Comparison of ENCODE assay signal across 20 cellular contexts in the genomic region with DNA sequence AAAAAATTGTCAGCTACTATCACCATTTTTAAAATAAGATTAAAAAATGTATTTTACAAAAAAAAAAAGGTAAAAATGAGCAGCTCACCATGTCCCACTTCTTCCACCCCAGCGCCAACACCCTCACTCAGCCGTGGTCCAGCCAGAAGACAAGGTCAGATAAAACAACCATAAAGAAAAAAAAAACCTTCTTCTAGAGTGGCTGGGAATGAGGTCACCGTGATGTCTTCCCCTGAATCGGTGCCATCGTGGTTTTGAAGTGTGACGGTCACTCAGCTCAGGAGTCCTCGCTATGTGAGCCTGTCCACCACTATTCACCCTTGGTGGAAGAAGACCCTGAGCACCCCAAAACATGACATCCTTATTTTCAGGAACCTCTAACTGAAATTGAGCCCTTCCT. TPM values are rescaled to one million over a fixed set of nuclear protein-coding genes. Genes with fewer than 3 reads are reported as not detected.
A peak's percentile ranks its signal among the peaks of the same experiment; 100 is the strongest.
DNase-seq lines count a peak whose midpoint lies in the region; ATAC-seq, FAIRE-seq and TF ChIP-seq lines count a peak whose summit lies in the region.
"Had no signal": no experiment of that assay in that cellular context is flagged by ENCODE, and none has a peak within 500 bp of the region (broad histone marks: within the 10 kb centered on the region; RNA-seq: fewer than 3 reads in every experiment).

No MANE protein-coding gene starts in this region.

- in situ Hi-C loops in HAP-1 (cut with MboI; ENCODE audit: low sequenced_read_pairs), result no loop called here

- ATAC-seq in GM19397 (IDR thresholded peaks at IDR 0.05; ENCODE audit: unreplicated experiment), result no peak
- ATAC-seq: A549 had no signal

- DNase-seq in AG10803 (ENCODE audit: low read depth) (peak; percentile 8), astrocyte of the hippocampus (ENCODE audit: low read depth, low spot score) (peak; percentile 13), myocyte (ENCODE audit: low read depth) (peak; percentile 80), HAP-1 (ENCODE audit: low spot score in 2 of 2) (no peak), urothelium cell line (ENCODE audit: low spot score) (no peak), germinal center (ENCODE audit: low spot score) (no peak)
- DNase-seq: CD4-positive, alpha-beta memory T cell; DMS153; DMS79; GDM1; GOT3; H7 had no signal

- no peak overlapping the region for H3K4me3 ChIP-seq in AG10803 (ENCODE audit: low read length)
- H3K4me3 ChIP-seq in rectal smooth muscle tissue (ENCODE audit: low read length), result no peak overlapping the region
- no peak overlapping the region for H3K4me3 ChIP-seq in HAP-1
- H3K4me3 ChIP-seq: A549, BLaER1 had no signal

- TF ChIP-seq CTCF in AG10803 (conservative IDR thresholded peaks at IDR 0.05; ENCODE audit: low read length), result no peak

- no peaks in the 10 kb centered on the region; the same call in 1 of the 2 replicates for H3K9me3 ChIP-seq in HAP-1
- H3K9me3 ChIP-seq: A549 had no signal

- no peaks in the 10 kb centered on the region for H3K27me3 ChIP-seq in rectal smooth muscle tissue (ENCODE audit: control insufficient read depth, insufficient read depth, low read length)
- no peaks in the 10 kb centered on the region for H3K27me3 ChIP-seq in HAP-1 (ENCODE audit: low read depth)
- H3K27me3 ChIP-seq: BLaER1 had no signal

- FAIRE-seq in urothelium cell line (lab: Jason Lieb, UNC), result no peak
- FAIRE-seq: A549, GM12892, GM18507 had no signal

- H3K4me1 ChIP-seq in rectal smooth muscle tissue (ENCODE audit: control insufficient read depth, insufficient read depth, low read length), result peaks cover 8% of the 10 kb centered on the region
- no peaks in the 10 kb centered on the region for H3K4me1 ChIP-seq in HAP-1
- H3K4me1 ChIP-seq: A549, BLaER1 had no signal

- no peak overlapping the region for H3K9ac ChIP-seq in rectal smooth muscle tissue (ENCODE audit: low read length)
- H3K9ac ChIP-seq: BLaER1 had no signal

- H3K27ac ChIP-seq in rectal smooth muscle tissue (ENCODE audit: low read depth, low read length), result peak overlapping the region; percentile 37
- H3K27ac ChIP-seq: 22Rv1, A549, BLaER1 had no signal

- no peaks in the 10 kb centered on the region for H3K36me3 ChIP-seq in rectal smooth muscle tissue (ENCODE audit: control insufficient read depth, insufficient read depth, low read length)
- H3K36me3 ChIP-seq in HAP-1 (replicated peaks), result no peaks in the 10 kb centered on the region
- H3K36me3 ChIP-seq: BLaER1 had no signal

RNA-seq across cellular contexts. Expression of gene B3GALT5, which starts 38.1 kb away (rescaled TPM):
- 0.73 and 1.0 TPM in 2 replicates for total RNA-seq in myocyte
- polyA plus RNA-seq in myocyte (2012), result 1.1 TPM
- total RNA-seq: CD4-positive, alpha-beta memory T cell had no signal
- polyA plus RNA-seq: CD14-positive monocyte; CD4-positive, alpha-beta memory T cell had no signal

Comparison
In these comparisons a context has a peak if more than half of its experiments do, and no peak if none do; other contexts are left out.
1. DNase-seq: peak in AG10803 (single experiment), astrocyte of the hippocampus (single experiment) and myocyte (single experiment); none in HAP-1 (0 of 2), urothelium cell line (single experiment) and germinal center (single experiment).